10 cellular contexts compared by ENCODE assay signal in the genomic region with DNA sequence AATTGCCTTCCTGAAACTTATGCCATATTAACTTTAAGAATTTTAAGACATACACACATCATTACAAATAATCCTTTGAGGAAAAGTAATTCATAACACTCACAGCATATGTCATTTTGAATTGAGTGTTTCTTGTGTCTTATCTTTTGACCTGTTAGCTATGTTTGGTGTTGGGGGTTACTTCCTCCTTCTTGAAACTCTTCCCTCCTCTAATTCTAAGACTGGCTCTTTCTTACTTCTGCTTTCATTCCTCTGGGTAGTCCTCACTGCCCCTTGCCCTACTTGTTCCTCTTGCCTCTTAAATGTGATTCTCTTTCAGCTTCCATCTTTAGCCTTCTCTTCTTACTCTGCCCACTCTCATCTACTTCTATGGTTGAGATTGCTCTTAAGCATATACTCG. TPM values are rescaled to one million over a fixed set of nuclear protein-coding genes. Genes with fewer than 3 reads are reported as not detected.
A peak's percentile ranks its signal among the peaks of the same experiment; 100 is the strongest.
DNase-seq lines count a peak whose midpoint lies in the region; ATAC-seq and TF ChIP-seq lines count a peak whose summit lies in the region.
"Had no signal": no experiment of that assay in that cellular context is flagged by ENCODE, and none has a peak within 500 bp of the region (broad histone marks: within the 10 kb centered on the region; RNA-seq: fewer than 3 reads in every experiment).

No MANE protein-coding gene starts in this region.

- H3K27me3 Mint-ChIP-seq in activated CD4-positive, alpha-beta memory T cell treated with anti-CD3 and anti-CD28 coated beads, Interleukin-2, amount 10 ng/mL, durations not matched to agents 7 days and 5 days = peaks cover 2% of the 10 kb centered on the region

- no peak for TF ChIP-seq CTCF in GM06990 (IDR thresholded peaks at IDR 0.05; ENCODE audit: insufficient read depth, low read length, poor library complexity, severe bottlenecking)

- DNase-seq in GM06990 (ENCODE audit: extremely low read depth, insufficient read length) (peak; percentile 39), RPMI8226 (peak; percentile 49), LoVo (ENCODE audit: low spot score) (no peak), HEK293T (ENCODE audit: extremely low spot score) (no peak)
- no peak for DNase-seq in activated CD4-positive, alpha-beta memory T cell treated with anti-CD3 and anti-CD28 coated beads, Interleukin-2, amount 10 ng/mL, durations not matched to agents 7 days and 5 days
- no peak for DNase-seq in activated T-cell treated with anti-CD3 and anti-CD28 coated beads, Interleukin-2, amount 50 U/mL, for 1 hour

- POLR2A ChIA-PET in activated CD4-positive, alpha-beta memory T cell treated with anti-CD3 and anti-CD28 coated beads, Interleukin-2, amount 10 ng/mL, durations not matched to agents 7 days and 5 days (lab: Charles Lee) = no interaction called here
- POLR2A ChIA-PET in HEK293T (lab: Yijun Ruan, JAX) = no interaction called here

- no peaks in the 10 kb centered on the region for H3K27me3 ChIP-seq in GM06990 (replicated peaks; ENCODE audit: control insufficient read depth, insufficient read depth, low read length)

- ATAC-seq in GM19455 (IDR thresholded peaks at IDR 0.05; ENCODE audit: unreplicated experiment) (peak; percentile 84), HG03095 (IDR thresholded peaks at IDR 0.05; ENCODE audit: unreplicated experiment) (peak; percentile 99)
- ATAC-seq: Panc1 had no signal

- no peak overlapping the region for H3K4me3 ChIP-seq in GM06990 (replicated peaks; ENCODE audit: low read depth, low read length)

- H3K36me3 Mint-ChIP-seq in activated CD4-positive, alpha-beta memory T cell treated with anti-CD3 and anti-CD28 coated beads, Interleukin-2, amount 10 ng/mL, durations not matched to agents 7 days and 5 days (ENCODE audit: low read depth) = no peaks in the 10 kb centered on the region

- no peak overlapping the region for H3K27ac Mint-ChIP-seq in activated CD4-positive, alpha-beta memory T cell treated with anti-CD3 and anti-CD28 coated beads, Interleukin-2, amount 10 ng/mL, durations not matched to agents 7 days and 5 days
- H3K27ac Mint-ChIP-seq: activated T-helper 1 cell treated with anti-CD3 and anti-CD28 coated beads, Interleukin-12 subunit alpha, Interleukin-12 subunit beta, Interleukin-2, Interleukin-4 antibody, amounts not matched to agents 30 ng/mL and 10 ng/mL and 1 ng/mL, durations not matched to agents 14 hours and 24 hours and 36 hours had no signal

- CTCF ChIA-PET in activated CD4-positive, alpha-beta memory T cell treated with anti-CD3 and anti-CD28 coated beads, Interleukin-2, amount 10 ng/mL, durations not matched to agents 7 days and 5 days (lab: Charles Lee) = interaction anchor here (0.7 kb wide), 1 partner anchor 64 kb away, joined by 4 read pairs; no protein-coding TSS in a partner anchor
- CTCF ChIA-PET in HEK293T (lab: Yijun Ruan, JAX) = interaction anchor here (0.7 to 0.9 kb wide), 2 partner anchors 16 to 862 kb away, joined by 3 to 4 read pairs; no protein-coding TSS in a partner anchor

- no peak overlapping the region for H3K4me3 Mint-ChIP-seq in activated CD4-positive, alpha-beta memory T cell treated with anti-CD3 and anti-CD28 coated beads, Interleukin-2, amount 10 ng/mL, durations not matched to agents 7 days and 5 days
- H3K4me3 Mint-ChIP-seq: activated T-helper 1 cell treated with anti-CD3 and anti-CD28 coated beads, Interleukin-12 subunit alpha, Interleukin-12 subunit beta, Interleukin-2, Interleukin-4 antibody, amounts not matched to agents 30 ng/mL and 10 ng/mL and 1 ng/mL, durations not matched to agents 14 hours and 24 hours and 36 hours had no signal

- peaks cover 3% of the 10 kb centered on the region for H3K9me3 Mint-ChIP-seq in activated CD4-positive, alpha-beta memory T cell treated with anti-CD3 and anti-CD28 coated beads, Interleukin-2, amount 10 ng/mL, durations not matched to agents 7 days and 5 days

- H3K36me3 ChIP-seq in GM06990 (ENCODE audit: control insufficient read depth, insufficient read depth, low read length) = no peaks in the 10 kb centered on the region

- H3K4me1 Mint-ChIP-seq in activated CD4-positive, alpha-beta memory T cell treated with anti-CD3 and anti-CD28 coated beads, Interleukin-2, amount 10 ng/mL, durations not matched to agents 7 days and 5 days = no peaks in the 10 kb centered on the region

TF ChIP-seq in HEK293T, 16 proteins besides CTCF, POLR2A, EP300 and RAD21:
- no peak for TF ChIP-seq FOXK2 (IDR thresholded peaks at IDR 0.05)

RNA-seq across cellular contexts. Expression of gene PIP4K2A, which starts 28.3 kb away (rescaled TPM):
- total RNA-seq in activated CD4-positive, alpha-beta memory T cell treated with anti-CD3 and anti-CD28 coated beads, Interleukin-2, amount 10 ng/mL, durations not matched to agents 7 days and 5 days = 100 to 1,000 TPM; 126 to 137 TPM

Comparison
In these comparisons a context has a peak if more than half of its experiments do, and no peak if none do; other contexts are left out.
1. DNase-seq: peak in GM06990 (single experiment) and RPMI8226 (single experiment); none in activated CD4-positive, alpha-beta memory T cell treated with anti-CD3 and anti-CD28 coated beads, Interleukin-2, amount 10 ng/mL, durations not matched to agents 7 days and 5 days (single experiment), activated T-cell treated with anti-CD3 and anti-CD28 coated beads, Interleukin-2, amount 50 U/mL, for 1 hour (single experiment), LoVo (single experiment) and HEK293T (single experiment).